8 cellular contexts compared by ENCODE assay signal in the genomic region with DNA sequence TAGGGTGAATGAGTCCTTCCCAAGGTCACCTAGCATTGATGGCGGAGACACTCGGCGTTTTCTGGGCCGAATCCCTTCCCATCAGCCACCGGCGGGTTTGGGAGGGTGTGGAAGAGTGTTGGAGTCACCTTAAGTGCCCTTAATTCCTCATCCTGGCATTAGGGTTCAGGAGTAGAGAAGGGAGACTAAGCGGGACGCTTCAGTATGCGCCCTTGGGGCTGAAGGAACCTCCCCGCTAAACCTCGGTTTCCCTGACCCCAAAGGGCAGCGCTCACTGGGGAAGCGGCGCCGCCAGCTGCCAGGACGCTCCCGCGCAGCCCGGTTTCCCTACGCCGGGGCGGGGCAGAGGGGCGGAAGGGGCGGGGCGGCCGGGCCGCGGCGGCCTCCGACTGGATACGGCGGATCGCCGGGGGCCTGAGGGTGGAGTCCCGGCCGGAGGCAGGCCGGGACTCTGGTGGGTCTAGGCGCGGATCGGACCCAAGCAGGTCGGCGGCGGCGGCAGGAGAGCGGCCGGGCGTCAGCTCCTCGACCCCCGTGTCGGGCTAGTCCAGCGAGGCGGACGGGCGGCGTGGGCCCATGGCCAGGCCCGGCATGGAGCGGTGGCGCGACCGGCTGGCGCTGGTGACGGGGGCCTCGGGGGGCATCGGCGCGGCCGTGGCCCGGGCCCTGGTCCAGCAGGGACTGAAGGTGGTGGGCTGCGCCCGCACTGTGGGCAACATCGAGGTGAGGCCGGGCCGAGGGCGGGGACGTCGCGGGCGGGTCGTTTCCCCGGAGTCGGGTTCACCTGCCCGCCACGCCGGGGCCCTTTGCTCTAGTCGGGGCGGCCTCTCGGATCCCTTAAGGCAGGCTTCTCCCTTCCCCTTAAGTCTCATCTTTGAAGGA. TPM values are rescaled to one million over a fixed set of nuclear protein-coding genes. Genes with fewer than 3 reads are reported as not detected.
A peak's percentile ranks its signal among the peaks of the same experiment; 100 is the strongest.
DNase-seq lines count a peak whose midpoint lies in the region; ATAC-seq and TF ChIP-seq lines count a peak whose summit lies in the region.

A gene with protein sequence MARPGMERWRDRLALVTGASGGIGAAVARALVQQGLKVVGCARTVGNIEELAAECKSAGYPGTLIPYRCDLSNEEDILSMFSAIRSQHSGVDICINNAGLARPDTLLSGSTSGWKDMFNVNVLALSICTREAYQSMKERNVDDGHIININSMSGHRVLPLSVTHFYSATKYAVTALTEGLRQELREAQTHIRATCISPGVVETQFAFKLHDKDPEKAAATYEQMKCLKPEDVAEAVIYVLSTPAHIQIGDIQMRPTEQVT (plus strand): TSS at position 446 of the 882 bp plus-strand sequence. CDS start 131 bp downstream, at position 577.

- peak; percentile 93 for ATAC-seq in CD8-positive, alpha-beta T cell
- peak; percentile 85 for ATAC-seq in GM19455 (IDR thresholded peaks at IDR 0.05; ENCODE audit: unreplicated experiment)

- peak within 1 kb of the TSS; percentile 60 for H3K4me3 ChIP-seq in CD8-positive, alpha-beta T cell (ENCODE audit: low read depth, low read length)
- H3K4me3 ChIP-seq in HUES48 (ENCODE audit: low read depth, low read length) (peak within 1 kb of the TSS; percentile 85), OCI-LY7 (ENCODE audit: low read depth, low read length, poor library complexity, severe bottlenecking) (peak within 1 kb of the TSS; percentile 82), esophagus (ENCODE audit: low read depth in 1 of 2, low read length in 2 of 2) (peak within 1 kb of the TSS; percentile 87 to 93), muscle layer of colon (ENCODE audit: low read depth in 1 of 2, low read length in 2 of 2) (peak within 1 kb of the TSS; percentile 42 to 56)

- peaks cover 24% of the 10 kb centered on the region for H3K4me1 Mint-ChIP-seq in CD8-positive, alpha-beta T cell (ENCODE audit: low read depth)
- H3K4me1 Mint-ChIP-seq in activated T-cell treated with anti-CD3 and anti-CD28 coated beads, Interleukin-2, amount 50 U/mL, for 24 hours (ENCODE audit: low read depth): peaks cover 31% of the 10 kb centered on the region

- H3K36me3 Mint-ChIP-seq in CD8-positive, alpha-beta T cell: peaks cover 27% of the 10 kb centered on the region
- H3K36me3 Mint-ChIP-seq in activated T-cell treated with anti-CD3 and anti-CD28 coated beads, Interleukin-2, amount 50 U/mL, for 24 hours (ENCODE audit: low read depth): peaks cover 58% of the 10 kb centered on the region

- no TSS peak for BruUV-seq in OCI-LY7 (replicated peaks; lab: Mats Ljungman, UMichigan)

- H3K9me3 ChIP-seq in CD8-positive, alpha-beta T cell (ENCODE audit: low read length): no peaks in the 10 kb centered on the region
- H3K9me3 ChIP-seq in HUES48 (ENCODE audit: control insufficient read depth, insufficient read depth, low read length) (no peaks in the 10 kb centered on the region), OCI-LY7 (ENCODE audit: low read length) (no peaks in the 10 kb centered on the region), esophagus (ENCODE audit: control insufficient read depth in 2 of 2, insufficient read depth in 1 of 2, low read depth in 1 of 2, low read length in 1 of 2) (no peaks in the 10 kb centered on the region), muscle layer of colon (ENCODE audit: low read length) (no peaks in the 10 kb centered on the region)

- peak within 1 kb of the TSS; percentile 88 for H3K27ac Mint-ChIP-seq in CD8-positive, alpha-beta T cell
- peak within 1 kb of the TSS; percentile 87 for H3K27ac Mint-ChIP-seq in activated T-cell treated with anti-CD3 and anti-CD28 coated beads, Interleukin-2, amount 50 U/mL, for 24 hours

- peak within 1 kb of the TSS; percentile 53; the same call in 1 of the 2 replicates for H2AFZ ChIP-seq in OCI-LY7 (ENCODE audit: low read length)

- POLR2A ChIA-PET in CD8-positive, alpha-beta T cell (lab: Charles Lee): interaction anchor here (1.0 to 3.3 kb wide), 2 partner anchors 10 to 58 kb away, joined by 4 to 16 read pairs; partner anchors contain the start of gene MRM1
- POLR2A ChIA-PET in OCI-LY7 (lab: Charles Lee): no interaction called here

- peak; percentile 30 to 84 (median 75) for DNase-seq in CD8-positive, alpha-beta T cell
- peak; percentile 78 for DNase-seq in OCI-LY7 (ENCODE audit: low spot score)
- DNase-seq in activated T-cell treated with anti-CD3 and anti-CD28 coated beads, Interleukin-2, amount 50 U/mL, for 24 hours: peak; percentile 92
- peak; percentile 40 to 59 for DNase-seq in stimulated activated CD8-positive, alpha-beta memory T cell treated with anti-CD3 and anti-CD28 coated beads, Interleukin-4, amount 100 ng/mL, for 4 hours (ENCODE audit: low read depth in 2 of 2, low spot score in 1 of 2)

- H3K79me2 ChIP-seq in OCI-LY7 (ENCODE audit: insufficient read depth, low read depth, low read length): no peaks in the 10 kb centered on the region

- no peaks in the 10 kb centered on the region for H3K9me2 ChIP-seq in OCI-LY7 (ENCODE audit: insufficient read depth, low read length)

- peaks cover 12% of the 10 kb centered on the region for H3K36me3 ChIP-seq in CD8-positive, alpha-beta T cell (ENCODE audit: insufficient read depth, low read length)
- peaks cover 45% of the 10 kb centered on the region for H3K36me3 ChIP-seq in HUES48 (ENCODE audit: control insufficient read depth, insufficient read depth, low read length)
- peaks cover 46% of the 10 kb centered on the region for H3K36me3 ChIP-seq in OCI-LY7 (ENCODE audit: insufficient read depth, low read length)
- H3K36me3 ChIP-seq in esophagus (ENCODE audit: control insufficient read depth in 2 of 2, insufficient read depth in 2 of 2, low read length in 1 of 2): peaks cover 6 to 11% of the 10 kb centered on the region in 2 donors
- peaks cover 16% of the 10 kb centered on the region for H3K36me3 ChIP-seq in muscle layer of colon (ENCODE audit: insufficient read depth, low read length)

- CTCF ChIA-PET in CD8-positive, alpha-beta T cell (lab: Charles Lee): interaction anchor here (4.0 kb wide), 1 partner anchor 11 kb away, joined by 23 read pairs; the partner anchor contains the start of gene MRM1
- CTCF ChIA-PET in OCI-LY7 (lab: Charles Lee; ENCODE audit: unreplicated experiment): no interaction called here

- peak within 1 kb of the TSS; percentile 91 for H3K4me2 ChIP-seq in OCI-LY7 (ENCODE audit: low read length)

- peaks cover 14% of the 10 kb centered on the region for H3K4me1 ChIP-seq in CD8-positive, alpha-beta T cell (ENCODE audit: insufficient read depth, low read length)
- H3K4me1 ChIP-seq in HUES48 (ENCODE audit: control insufficient read depth, insufficient read depth, low read length): peaks cover 14% of the 10 kb centered on the region
- peaks cover 19% of the 10 kb centered on the region for H3K4me1 ChIP-seq in OCI-LY7 (ENCODE audit: insufficient read depth, low read length, poor library complexity, severe bottlenecking)
- peaks cover 2 to 14% of the 10 kb centered on the region in 2 donors for H3K4me1 ChIP-seq in esophagus (ENCODE audit: control insufficient read depth in 2 of 2, insufficient read depth in 2 of 2, low read length in 1 of 2)
- peaks cover 14% of the 10 kb centered on the region for H3K4me1 ChIP-seq in muscle layer of colon (ENCODE audit: insufficient read depth, low read length)

- no peaks in the 10 kb centered on the region for H3K27me3 Mint-ChIP-seq in CD8-positive, alpha-beta T cell (ENCODE audit: low read depth)
- H3K27me3 Mint-ChIP-seq in activated T-cell treated with anti-CD3 and anti-CD28 coated beads, Interleukin-2, amount 50 U/mL, for 24 hours: no peaks in the 10 kb centered on the region

- H3K9ac ChIP-seq in HUES48 (ENCODE audit: low read depth, low read length) (peak within 1 kb of the TSS; percentile 71), muscle layer of colon (ENCODE audit: low read length) (peak within 1 kb of the TSS; percentile 49)

- H4K20me1 ChIP-seq in OCI-LY7 (ENCODE audit: insufficient read depth, low read length): peaks cover 3% of the 10 kb centered on the region; the same call in 1 of the 2 replicates

- H3K27ac ChIP-seq in CD8-positive, alpha-beta T cell (ENCODE audit: low read depth, low read length): peak within 1 kb of the TSS; percentile 42
- H3K27ac ChIP-seq in HUES48 (ENCODE audit: low read depth, low read length) (peak within 1 kb of the TSS; percentile 87), OCI-LY7 (ENCODE audit: low read depth, low read length, poor library complexity, severe bottlenecking) (peak within 1 kb of the TSS; percentile 18), esophagus (ENCODE audit: low read depth in 2 of 2, low read length in 1 of 2) (peak within 1 kb of the TSS; percentile 64 to 83), muscle layer of colon (ENCODE audit: low read depth, low read length) (peak within 1 kb of the TSS; percentile 54)

- peak within 1 kb of the TSS; percentile 82 for H3K4me3 Mint-ChIP-seq in CD8-positive, alpha-beta T cell
- H3K4me3 Mint-ChIP-seq in activated T-cell treated with anti-CD3 and anti-CD28 coated beads, Interleukin-2, amount 50 U/mL, for 24 hours: peak within 1 kb of the TSS; percentile 78

- H3K27me3 ChIP-seq in CD8-positive, alpha-beta T cell (ENCODE audit: insufficient read depth, low read length): no peaks in the 10 kb centered on the region
- H3K27me3 ChIP-seq in HUES48 (ENCODE audit: control insufficient read depth, insufficient read depth, low read length): no peaks in the 10 kb centered on the region
- H3K27me3 ChIP-seq in esophagus (ENCODE audit: control insufficient read depth in 1 of 2, insufficient read depth in 2 of 2, low read length in 2 of 2): no peaks in the 10 kb centered on the region
- no peaks in the 10 kb centered on the region for H3K27me3 ChIP-seq in muscle layer of colon (ENCODE audit: control insufficient read depth in 1 of 2, insufficient read depth in 2 of 2, low read length in 2 of 2)

- intact Hi-C loops in CD8-positive, alpha-beta T cell (cut with DNase I, micrococcal nuclease): loop anchor here (1.0 to 2.0 kb wide), 3 partner anchors 10 to 57 kb away; partner anchors contain the start of genes GGNBP2 (in 1 of the 2), MRM1 (in 1 of the 2), MYO19 (in 1 of the 2) and PIGW (in 1 of the 2)
- intact Hi-C loops in OCI-LY7 (cut with micrococcal nuclease; ENCODE audit: unreplicated experiment): no loop called here

- TF ChIP-seq CTCF in CD8-positive, alpha-beta T cell (IDR thresholded peaks at IDR 0.05): no peak
- no peak for TF ChIP-seq CTCF in OCI-LY7 (conservative IDR thresholded peaks at IDR 0.05; ENCODE audit: low read length)

- no peaks in the 10 kb centered on the region for H3K9me3 Mint-ChIP-seq in CD8-positive, alpha-beta T cell
- H3K9me3 Mint-ChIP-seq in activated T-cell treated with anti-CD3 and anti-CD28 coated beads, Interleukin-2, amount 50 U/mL, for 24 hours: no peaks in the 10 kb centered on the region

- 1 to 2% methylated on average over 73 to 87 of the region's 87 CpGs for WGBS in esophagus, 2 donors

RNA-seq across cellular contexts. Expression of the gene that starts here (rescaled TPM):
- total RNA-seq in CD8-positive, alpha-beta T cell: 1 to 10 TPM; 1.7 to 2.6 TPM
- 9.4 and 13.9 TPM in 2 replicates for total RNA-seq in OCI-LY7 (2014; rRNA removed; shearing (Covaris generic))
- total RNA-seq in OCI-LY7 (2022): 5.1 and 7.2 TPM in 2 replicates
- polyA plus RNA-seq in esophagus: 10 to 100 TPM; 10.7 to 15.0 TPM

Comparison
In these comparisons a context has a peak if more than half of its experiments do, and no peak if none do; other contexts are left out.
1. Peak in every context shown above with its lines: DNase-seq, ATAC-seq, H3K4me3 ChIP-seq and H3K27ac ChIP-seq.
2. H3K27ac ChIP-seq: peak in every context shown above with its lines; median percentile 87 in HUES48; 74 in esophagus; 54 in muscle layer of colon; 42 in CD8-positive, alpha-beta T cell; 18 in OCI-LY7.